ENCODE assay signal across 24 cellular contexts in genomic region chr13:37646531-37646930, GRCh38. TPM values are rescaled to one million over a fixed set of nuclear protein-coding genes. Genes with fewer than 3 reads are reported as not detected.
"Had no signal": no experiment of that assay in that cellular context is flagged by ENCODE, and none has a peak within 500 bp of the region (broad histone marks: within the 10 kb centered on the region; RNA-seq: fewer than 3 reads in every experiment).

No MANE protein-coding gene starts in this region.

- H3K4me1 ChIP-seq: lower lobe of right lung, pancreas, sigmoid colon, spleen, testis, upper lobe of left lung had no signal

- H3K36me3 Mint-ChIP-seq: stimulated activated memory B cell treated with anti-CD40 and anti-IgM and Interleukin-4, amounts not matched to agents 10 μg/mL and 1 μg/mL and 100 μg/mL, for 72 hours had no signal

- H3K27ac ChIP-seq: coronary artery, epithelial cell of prostate, lower lobe of right lung, pancreas, sigmoid colon, spleen, testis, upper lobe of left lung had no signal

- H3K27ac Mint-ChIP-seq: activated CD4-positive, alpha-beta memory T cell treated with anti-CD3 and anti-CD28 coated beads, Interleukin-2, amount 10 ng/mL, durations not matched to agents 7 days and 5 days; activated naive CD4-positive, alpha-beta T cell treated with anti-CD3 and anti-CD28 coated beads for 36 hours; activated T-cell treated with anti-CD3 and anti-CD28 coated beads, Interleukin-2, amount 50 U/mL, for 24 hours; stimulated activated memory B cell treated with anti-CD40 and anti-IgM and Interleukin-4, amounts not matched to agents 10 μg/mL and 1 μg/mL and 100 μg/mL, for 72 hours had no signal

- H3K4me1 Mint-ChIP-seq: activated CD4-positive, alpha-beta memory T cell treated with anti-CD3 and anti-CD28 coated beads, Interleukin-2, amount 10 ng/mL, durations not matched to agents 7 days and 5 days; stimulated activated memory B cell treated with anti-CD40 and anti-IgM and Interleukin-4, amounts not matched to agents 10 μg/mL and 1 μg/mL and 100 μg/mL, for 72 hours had no signal

- H3K9me3 Mint-ChIP-seq: activated naive CD4-positive, alpha-beta T cell treated with anti-CD3 and anti-CD28 coated beads for 36 hours; activated T-cell treated with anti-CD3 and anti-CD28 coated beads, Interleukin-2, amount 50 U/mL, for 24 hours; stimulated activated memory B cell treated with anti-CD40 and anti-IgM and Interleukin-4, amounts not matched to agents 10 μg/mL and 1 μg/mL and 100 μg/mL, for 72 hours had no signal

- H3K27me3 Mint-ChIP-seq: activated CD4-positive, alpha-beta memory T cell treated with anti-CD3 and anti-CD28 coated beads, Interleukin-2, amount 10 ng/mL, durations not matched to agents 7 days and 5 days; activated T-cell treated with anti-CD3 and anti-CD28 coated beads, Interleukin-2, amount 50 U/mL, for 24 hours; stimulated activated memory B cell treated with anti-CD40 and anti-IgM and Interleukin-4, amounts not matched to agents 10 μg/mL and 1 μg/mL and 100 μg/mL, for 72 hours had no signal

- H3K4me3 Mint-ChIP-seq: activated CD4-positive, alpha-beta memory T cell treated with anti-CD3 and anti-CD28 coated beads, Interleukin-2, amount 10 ng/mL, durations not matched to agents 7 days and 5 days; activated naive CD4-positive, alpha-beta T cell treated with anti-CD3 and anti-CD28 coated beads for 36 hours; activated T-cell treated with anti-CD3 and anti-CD28 coated beads, Interleukin-2, amount 50 U/mL, for 24 hours; nephron progenitor cell; stimulated activated memory B cell treated with anti-CD40 and anti-IgM and Interleukin-4, amounts not matched to agents 10 μg/mL and 1 μg/mL and 100 μg/mL, for 72 hours had no signal

- H3K4me3 ChIP-seq: coronary artery, lower lobe of right lung, pancreas, sigmoid colon, spleen, testis, upper lobe of left lung had no signal

- ATAC-seq: left colon; lower lobe of right lung; stimulated activated memory B cell treated with anti-CD40 and anti-IgM and Interleukin-4, amounts not matched to agents 10 μg/mL and 1 μg/mL and 100 μg/mL, for 72 hours had no signal

- H3K9me3 ChIP-seq: lower lobe of right lung, pancreas, sigmoid colon, spleen, testis, upper lobe of left lung had no signal

- DNase-seq: activated CD4-positive, alpha-beta memory T cell treated with anti-CD3 and anti-CD28 coated beads, Interleukin-2, amount 10 ng/mL, durations not matched to agents 7 days and 5 days; activated CD4-positive, alpha-beta T cell treated with anti-CD3 and anti-CD28 coated beads for 48 hours; activated CD4-positive, CD25-positive, alpha-beta regulatory T cell; activated naive CD4-positive, alpha-beta T cell treated with anti-CD3 and anti-CD28 coated beads for 36 hours; activated T-cell treated with anti-CD3 and anti-CD28 coated beads, Interleukin-2, amount 50 U/mL, for 24 hours; effector CD8-positive, alpha-beta T cell; foreskin melanocyte; glutamatergic neuron; hippocampal formation; left colon; lower lobe of right lung; midbrain; nephron progenitor cell; pancreas; sigmoid colon; spleen; stimulated activated CD4-positive, alpha-beta T cell treated with anti-CD3 and anti-CD28 coated beads, Interleukin-4, amount 100 ng/mL, for 4 hours; SW 1271; T-helper 2 cell; testis; upper lobe of left lung had no signal

- H3K36me3 ChIP-seq: lower lobe of right lung, pancreas, sigmoid colon, spleen, upper lobe of left lung had no signal

- H3K27me3 ChIP-seq: pancreas, sigmoid colon, spleen, testis, upper lobe of left lung had no signal

RNA-seq across cellular contexts. Expression of gene POSTN, which starts 48.0 kb away (rescaled TPM):
- total RNA-seq: activated CD4-positive, alpha-beta memory T cell treated with anti-CD3 and anti-CD28 coated beads, Interleukin-2, amount 10 ng/mL, durations not matched to agents 7 days and 5 days; activated naive CD4-positive, alpha-beta T cell treated with anti-CD3 and anti-CD28 coated beads for 36 hours had no signal
